ENCODE assay signal across 8 cellular contexts in the genomic region with DNA sequence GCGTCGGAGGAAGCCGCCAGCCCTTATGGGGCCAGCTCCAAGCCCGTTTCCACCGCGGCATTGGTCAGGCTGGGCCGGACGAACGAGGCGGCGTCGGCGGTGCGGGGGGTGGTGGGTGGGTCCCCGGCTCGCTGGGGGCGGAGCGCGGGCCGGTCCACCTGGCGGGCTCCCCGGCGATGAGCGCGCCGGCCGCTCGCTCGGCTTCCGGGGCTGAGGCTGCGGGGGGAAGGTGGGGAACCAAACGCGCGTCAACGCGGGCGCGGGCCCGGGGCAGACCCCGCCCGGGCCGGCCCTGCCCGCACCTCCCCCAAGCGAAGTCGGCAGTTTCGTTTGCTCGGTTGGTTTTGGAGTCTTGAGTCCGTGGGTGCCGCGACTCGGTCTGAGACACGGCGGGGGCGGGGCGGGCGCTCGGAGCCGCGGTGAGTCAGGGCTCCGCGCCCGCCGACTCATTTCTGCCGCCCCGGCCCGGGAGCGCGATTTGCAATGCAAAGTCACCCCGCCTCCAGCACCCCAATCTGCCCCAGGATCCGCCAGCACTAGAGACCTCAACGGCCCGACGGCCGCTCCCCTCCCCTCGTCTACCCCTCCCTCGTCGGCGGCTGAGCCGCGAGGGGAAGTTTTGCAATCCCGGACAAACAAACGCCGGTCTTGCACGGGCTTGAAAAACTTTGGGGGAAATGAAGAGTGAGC. TPM values are rescaled to one million over a fixed set of nuclear protein-coding genes. Genes with fewer than 3 reads are reported as not detected.
A peak's percentile ranks its signal among the peaks of the same experiment; 100 is the strongest.
DNase-seq lines count a peak whose midpoint lies in the region; ATAC-seq, FAIRE-seq and TF ChIP-seq lines count a peak whose summit lies in the region.

No MANE protein-coding gene starts in this region.

- 0 to 1% methylated on average over 68 to 84 of the region's 84 CpGs for WGBS in pancreas, 2 donors

- H3K27ac ChIP-seq in CD8-positive, alpha-beta T cell (ENCODE audit: low read depth, low read length): no peak overlapping the region
- peak overlapping the region; percentile 5 to 67 (median 37) for H3K27ac ChIP-seq in pancreas

- peak; percentile 24 for ATAC-seq in CD8-positive, alpha-beta T cell
- ATAC-seq in pancreas: peak; percentile 54 to 73 (median 63)

- H3K27me3 Mint-ChIP-seq in CD8-positive, alpha-beta T cell (ENCODE audit: low read depth): peaks cover 15% of the 10 kb centered on the region
- H3K27me3 Mint-ChIP-seq in type B pancreatic cell: peaks cover 63% of the 10 kb centered on the region

- no peak for TF ChIP-seq CTCF in CD8-positive, alpha-beta T cell (IDR thresholded peaks at IDR 0.05)
- TF ChIP-seq CTCF in pancreas (IDR thresholded peaks at IDR 0.05): no peak
- no peak for TF ChIP-seq CTCF in type B pancreatic cell (conservative IDR thresholded peaks at IDR 0.05)

- H3K4me3 Mint-ChIP-seq in CD8-positive, alpha-beta T cell: peak overlapping the region; percentile 61
- H3K4me3 Mint-ChIP-seq in type B pancreatic cell: peak overlapping the region; percentile 81

- CTCF ChIA-PET in CD8-positive, alpha-beta T cell (lab: Charles Lee): interaction anchor here (1.0 kb wide), 1 partner anchor 72 kb away, joined by 3 read pairs; no protein-coding TSS in a partner anchor

- intact Hi-C loops in CD8-positive, alpha-beta T cell (cut with DNase I, micrococcal nuclease): no loop called here
- intact Hi-C loops in pancreas (cut with DNase I): no loop called here

- no peaks in the 10 kb centered on the region for H3K27me3 ChIP-seq in CD8-positive, alpha-beta T cell (ENCODE audit: insufficient read depth, low read length)
- H3K27me3 ChIP-seq in pancreas: peaks cover 0 to 9% (median 3%) of the 10 kb centered on the region in 4 donors

- H3K36me3 ChIP-seq in CD8-positive, alpha-beta T cell (ENCODE audit: insufficient read depth, low read length): no peaks in the 10 kb centered on the region
- H3K36me3 ChIP-seq in pancreas: no peaks in the 10 kb centered on the region

- no peaks in the 10 kb centered on the region for H3K36me3 Mint-ChIP-seq in CD8-positive, alpha-beta T cell
- no peaks in the 10 kb centered on the region for H3K36me3 Mint-ChIP-seq in type B pancreatic cell

- peaks cover 34% of the 10 kb centered on the region for H3K4me1 ChIP-seq in CD8-positive, alpha-beta T cell (ENCODE audit: insufficient read depth, low read length)
- peaks cover 0 to 3% (median 0%) of the 10 kb centered on the region in 3 donors for H3K4me1 ChIP-seq in pancreas

- DNase-seq in CD8-positive, alpha-beta T cell: peak in 6 of 7 experiments; percentile 21 to 63 (median 48)
- DNase-seq in NCI-H1105 treated with DMSO at 0.1 percent for 48 hours (lab: John Stamatoyannopoulos, UW) (peak; percentile 54), frontal cortex (ENCODE audit: low spot score in 2 of 2) (peak; percentile 57 to 58), pancreas (peak in 5 of 6 donors; percentile 43 to 80 (median 68)), type B pancreatic cell (ENCODE audit: extremely low spot score, unreplicated experiment) (peak; percentile 67), cerebellar nuclear complex (lab: John Stamatoyannopoulos, UW) (no peak), NCI-H2029 treated with DMSO at 0.1 percent for 48 hours (lab: John Stamatoyannopoulos, UW) (no peak)
- DNase-seq in activated T-cell treated with anti-CD3 and anti-CD28 coated beads, Interleukin-2, amount 50 U/mL, for 1 hour: peak; percentile 67

- no peaks in the 10 kb centered on the region for H3K9me3 ChIP-seq in CD8-positive, alpha-beta T cell (ENCODE audit: low read length)
- H3K9me3 ChIP-seq in pancreas: no peaks in the 10 kb centered on the region

- no peak overlapping the region for H3K27ac Mint-ChIP-seq in CD8-positive, alpha-beta T cell
- H3K27ac Mint-ChIP-seq in type B pancreatic cell: peak overlapping the region; percentile 75

- peak overlapping the region; percentile 43 for H3K4me3 ChIP-seq in CD8-positive, alpha-beta T cell (ENCODE audit: low read depth, low read length)
- H3K4me3 ChIP-seq in pancreas: peak overlapping the region; percentile 10 to 51 (median 28)

- H3K4me1 Mint-ChIP-seq in CD8-positive, alpha-beta T cell (ENCODE audit: low read depth): peaks cover 29% of the 10 kb centered on the region
- H3K4me1 Mint-ChIP-seq in type B pancreatic cell (ENCODE audit: unreplicated experiment): no peaks in the 10 kb centered on the region

- POLR2A ChIA-PET in CD8-positive, alpha-beta T cell (lab: Charles Lee): interaction anchor here (1.3 kb wide), 1 partner anchor 30 kb away, joined by 3 read pairs; no protein-coding TSS in a partner anchor

- FAIRE-seq in frontal cortex (lab: Jason Lieb, UNC): no peak
- no peak for FAIRE-seq in pancreas (lab: Jason Lieb, UNC)

- no peaks in the 10 kb centered on the region for H3K9me3 Mint-ChIP-seq in CD8-positive, alpha-beta T cell
- H3K9me3 Mint-ChIP-seq in type B pancreatic cell: no peaks in the 10 kb centered on the region

RNA-seq across cellular contexts. Expression of a gene that starts 1.3 kb away (rescaled TPM):
- not detected for total RNA-seq in CD8-positive, alpha-beta T cell
- total RNA-seq in frontal cortex: 0.82 TPM
- total RNA-seq in pancreas: 1 to 10 TPM in 2 of 6 donors, under 1 TPM in 4; 0.24 to 1.4 (median 0.69) TPM
- polyA plus RNA-seq in pancreas: 1 to 10 TPM; 1.4 to 7.0 TPM
- total RNA-seq in type B pancreatic cell (ENCODE audit: low replicate concordance): 5.6 and 13.6 TPM in 2 replicates

RNA-seq across cellular contexts. Expression of a gene that starts 32.7 kb away (rescaled TPM):
- total RNA-seq in CD8-positive, alpha-beta T cell: 10 to 100 TPM; 38.2 to 40.2 TPM
- total RNA-seq in frontal cortex: under 0.01 TPM
- total RNA-seq in pancreas: under 1 TPM; 0.04 to 0.69 (median 0.19) TPM
- polyA plus RNA-seq in pancreas: under 1 TPM; 0.23 to 0.80 TPM
- 0.51 and 1.2 TPM in 2 replicates for total RNA-seq in type B pancreatic cell (ENCODE audit: low replicate concordance)

RNA-seq across cellular contexts. Expression of a gene that starts 32.8 kb away (rescaled TPM):
- total RNA-seq in CD8-positive, alpha-beta T cell: 100 to 1,000 TPM; 145 to 147 TPM
- 0.41 TPM for total RNA-seq in frontal cortex
- total RNA-seq in pancreas: 1 to 10 TPM in 1 of 6 donors, under 1 TPM in 4, not detected in 1; 0.25 to 1.2 (median 0.37) TPM
- polyA plus RNA-seq in pancreas: 1 to 10 TPM in 1 of 2 donors, under 1 TPM in 1; 0.49 to 1.4 TPM
- total RNA-seq in type B pancreatic cell (ENCODE audit: low replicate concordance): 2.6 and 7.2 TPM in 2 replicates

Comparison
In these comparisons a context has a peak if more than half of its experiments do, and no peak if none do; other contexts are left out.
1. DNase-seq: peak in CD8-positive, alpha-beta T cell (6 of 7), NCI-H1105 treated with DMSO at 0.1 percent for 48 hours (single experiment), activated T-cell treated with anti-CD3 and anti-CD28 coated beads, Interleukin-2, amount 50 U/mL, for 1 hour (single experiment), frontal cortex (2 of 2), pancreas (5 of 6) and type B pancreatic cell (single experiment); none in cerebellar nuclear complex (0 of 2) and NCI-H2029 treated with DMSO at 0.1 percent for 48 hours (single experiment).
2. RNA of a gene that starts 32.7 kb away (total RNA-seq): 38.2 to 40.2 TPM in CD8-positive, alpha-beta T cell; 0.51 to 1.2 TPM in type B pancreatic cell, 0.04 to 0.69 TPM in pancreas and under 0.01 TPM in frontal cortex (single experiment); every median in the first group is over 10 times any median in the second.
3. RNA of a gene that starts 32.8 kb away (total RNA-seq): 145 to 147 TPM in CD8-positive, alpha-beta T cell; 2.6 to 7.2 TPM in type B pancreatic cell, 0.41 TPM in frontal cortex (single experiment) and 0.25 to 1.2 TPM in pancreas; every median in the first group is over 10 times any median in the second.